Comparison of ENCODE assay signal across 9 cellular contexts in genomic region chr12:82714427-82714826, GRCh38.
"Had no signal": no experiment of that assay in that cellular context is flagged by ENCODE, and none has a peak within 500 bp of the region (broad histone marks: within the 10 kb centered on the region; RNA-seq: fewer than 3 reads in every experiment).

No MANE protein-coding gene starts in this region.

- H3K27ac ChIP-seq: GM23248, HL-60 had no signal

- H3K36me3 ChIP-seq: HAP-1 had no signal

- DNase-seq: GM23248, GOT3, H7, HFFc6 had no signal

- ATAC-seq: HCT116, HepG2 had no signal

- H3K27me3 Mint-ChIP-seq: IgD-negative memory B cell had no signal

- H3K4me1 ChIP-seq: HAP-1 had no signal

- H3K4me3 ChIP-seq: GM23248, HAP-1 had no signal

- H3K9me3 ChIP-seq: HAP-1 had no signal

- H3K4me3 Mint-ChIP-seq: HFFc6, IgD-negative memory B cell had no signal
